In genomic region chr16:89988951-89989350, GRCh38 we compare ENCODE assay signal across 35 cellular contexts.
"Had no signal": no experiment of that assay in that cellular context is flagged by ENCODE, and none has a peak within 500 bp of the region (broad histone marks: within the 10 kb centered on the region; RNA-seq: fewer than 3 reads in every experiment).

No MANE protein-coding gene starts in this region.

- H3K27me3 Mint-ChIP-seq: activated B cell treated with CpG ODN at 0.5 μM for 24 hours; activated CD8-positive, alpha-beta T cell treated with anti-CD3 and anti-CD28 coated beads for 36 hours; activated naive CD4-positive, alpha-beta T cell treated with anti-CD3 and anti-CD28 coated beads, Interleukin-2, amount 50 U/mL, for 24 hours; activated naive CD8-positive, alpha-beta T cell treated with anti-CD3 and anti-CD28 coated beads for 36 hours; activated naive CD8-positive, alpha-beta T cell treated with anti-CD3 and anti-CD28 coated beads, Interleukin-2, amount 50 U/mL, for 24 hours; activated T-helper 17 cell treated with anti-CD3 and anti-CD28 coated beads, Interleukin-2, amount 50 U/mL, for 72 hours; brain; T-helper 17 cell had no signal

- H3K9me3 Mint-ChIP-seq: activated B cell treated with CpG ODN at 0.5 μM for 24 hours; activated CD8-positive, alpha-beta T cell treated with anti-CD3 and anti-CD28 coated beads for 36 hours; activated naive CD4-positive, alpha-beta T cell treated with anti-CD3 and anti-CD28 coated beads for 36 hours; activated naive CD4-positive, alpha-beta T cell treated with anti-CD3 and anti-CD28 coated beads, Interleukin-2, amount 50 U/mL, for 24 hours; activated naive CD8-positive, alpha-beta T cell treated with anti-CD3 and anti-CD28 coated beads for 36 hours; activated naive CD8-positive, alpha-beta T cell treated with anti-CD3 and anti-CD28 coated beads, Interleukin-2, amount 50 U/mL, for 24 hours; activated T-cell treated with anti-CD3 and anti-CD28 coated beads, Interleukin-2, amount 50 U/mL, for 4 hours; activated T-helper 17 cell treated with anti-CD3 and anti-CD28 coated beads, Interleukin-2, amount 50 U/mL, for 72 hours; brain; T-helper 2 cell treated with Interferon-gamma antibody and Interleukin-4, amounts not matched to agents 5 μg/mL and 100 μg/mL, for 36 hours had no signal

- DNase-seq: activated B cell treated with CpG ODN at 0.5 μM for 24 hours; activated CD4-positive, alpha-beta T cell treated with anti-CD3 and anti-CD28 coated beads for 48 hours; activated CD4-positive, alpha-beta T cell treated with anti-CD3 and anti-CD28 coated beads, Interleukin-2, amount 50 U/mL, for 1 hour; activated CD4-positive, alpha-beta T cell treated with anti-CD3 and anti-CD28 coated beads, Interleukin-2, amount 50 U/mL, for 48 hours; activated CD8-positive, alpha-beta memory T cell treated with anti-CD3 and anti-CD28 coated beads for 24 hours; activated CD8-positive, alpha-beta T cell treated with anti-CD3 and anti-CD28 coated beads for 36 hours; activated effector memory CD4-positive, alpha-beta T cell treated with Interleukin-2 at 50 U/mL for 16 hours; activated naive CD4-positive, alpha-beta T cell treated with anti-CD3 and anti-CD28 coated beads for 36 hours; activated naive CD8-positive, alpha-beta T cell treated with anti-CD3 and anti-CD28 coated beads for 36 hours; activated naive CD8-positive, alpha-beta T cell treated with anti-CD3 and anti-CD28 coated beads, Interleukin-2, amount 50 U/mL, for 24 hours; activated T-cell treated with anti-CD3 and anti-CD28 coated beads, Interleukin-2, amount 50 U/mL, for 4 hours; adrenal gland; amygdala; central memory CD4-positive, alpha-beta T cell; cerebellar nuclear complex; colonic mucosa; effector CD8-positive, alpha-beta T cell; esophagus squamous epithelium; foreskin melanocyte; head of caudate nucleus; T-helper 17 cell; T1000; WERI-Rb-1 had no signal

- H3K4me3 ChIP-seq: adrenal gland, ascending aorta, breast epithelium, cardiac muscle cell, colonic mucosa, esophagus squamous epithelium, gastroesophageal sphincter had no signal

- H3K4me1 Mint-ChIP-seq: activated naive CD4-positive, alpha-beta T cell treated with anti-CD3 and anti-CD28 coated beads, Interleukin-2, amount 50 U/mL, for 24 hours; activated naive CD8-positive, alpha-beta T cell treated with anti-CD3 and anti-CD28 coated beads for 36 hours; brain had no signal

- FAIRE-seq: endometrium, endothelial cell of umbilical vein had no signal

- H3K9me3 ChIP-seq: adrenal gland, ascending aorta, breast epithelium, colonic mucosa, esophagus squamous epithelium, gastroesophageal sphincter had no signal

- H3K27me3 ChIP-seq: adrenal gland, ascending aorta, breast epithelium, cardiac muscle cell, colonic mucosa, esophagus squamous epithelium, gastroesophageal sphincter had no signal

- H3K4me3 Mint-ChIP-seq: activated B cell treated with CpG ODN at 0.5 μM for 24 hours; activated CD8-positive, alpha-beta T cell treated with anti-CD3 and anti-CD28 coated beads for 36 hours; activated naive CD4-positive, alpha-beta T cell treated with anti-CD3 and anti-CD28 coated beads for 36 hours; activated naive CD4-positive, alpha-beta T cell treated with anti-CD3 and anti-CD28 coated beads, Interleukin-2, amount 50 U/mL, for 24 hours; activated naive CD8-positive, alpha-beta T cell treated with anti-CD3 and anti-CD28 coated beads for 36 hours; activated naive CD8-positive, alpha-beta T cell treated with anti-CD3 and anti-CD28 coated beads, Interleukin-2, amount 50 U/mL, for 24 hours; activated T-cell treated with anti-CD3 and anti-CD28 coated beads, Interleukin-2, amount 50 U/mL, for 4 hours; activated T-helper 17 cell treated with anti-CD3 and anti-CD28 coated beads, Interleukin-2, amount 50 U/mL, for 72 hours; brain; T-helper 17 cell; T-helper 2 cell treated with Interferon-gamma antibody and Interleukin-4, amounts not matched to agents 5 μg/mL and 100 μg/mL, for 36 hours had no signal

- H3K27ac ChIP-seq: adrenal gland, ascending aorta, breast epithelium, cardiac muscle cell, colonic mucosa, epithelial cell of prostate, esophagus squamous epithelium, gastroesophageal sphincter, WERI-Rb-1 had no signal

- H3K4me1 ChIP-seq: adrenal gland, ascending aorta, breast epithelium, colonic mucosa, gastroesophageal sphincter had no signal

- H3K36me3 ChIP-seq: breast epithelium had no signal

- H3K27ac Mint-ChIP-seq: activated B cell treated with CpG ODN at 0.5 μM for 24 hours; activated CD8-positive, alpha-beta T cell treated with anti-CD3 and anti-CD28 coated beads for 36 hours; activated naive CD4-positive, alpha-beta T cell treated with anti-CD3 and anti-CD28 coated beads for 36 hours; activated naive CD4-positive, alpha-beta T cell treated with anti-CD3 and anti-CD28 coated beads, Interleukin-2, amount 50 U/mL, for 24 hours; activated naive CD8-positive, alpha-beta T cell treated with anti-CD3 and anti-CD28 coated beads for 36 hours; activated naive CD8-positive, alpha-beta T cell treated with anti-CD3 and anti-CD28 coated beads, Interleukin-2, amount 50 U/mL, for 24 hours; activated T-helper 17 cell treated with anti-CD3 and anti-CD28 coated beads, Interleukin-2, amount 50 U/mL, for 72 hours; T-helper 17 cell; T-helper 2 cell treated with Interferon-gamma antibody and Interleukin-4, amounts not matched to agents 5 μg/mL and 100 μg/mL, for 36 hours had no signal

- ATAC-seq: activated CD4-positive, CD25-positive, alpha-beta regulatory T cell treated with anti-CD3 and anti-CD28 coated beads, Interleukin-2, amount 50 U/mL, for 24 hours; activated CD8-positive, alpha-beta T cell treated with anti-CD3 and anti-CD28 coated beads for 36 hours; activated naive CD8-positive, alpha-beta T cell treated with anti-CD3 and anti-CD28 coated beads, Interleukin-2, amount 50 U/mL, for 24 hours; activated T-cell treated with anti-CD3 and anti-CD28 coated beads, Interleukin-2, amount 50 U/mL, for 4 hours; activated T-helper 17 cell treated with anti-CD3 and anti-CD28 coated beads, Interleukin-2, amount 50 U/mL, for 72 hours; gastroesophageal sphincter; T-helper 17 cell had no signal
